Comparison of ENCODE assay signal across 12 cellular contexts in the genomic region with DNA sequence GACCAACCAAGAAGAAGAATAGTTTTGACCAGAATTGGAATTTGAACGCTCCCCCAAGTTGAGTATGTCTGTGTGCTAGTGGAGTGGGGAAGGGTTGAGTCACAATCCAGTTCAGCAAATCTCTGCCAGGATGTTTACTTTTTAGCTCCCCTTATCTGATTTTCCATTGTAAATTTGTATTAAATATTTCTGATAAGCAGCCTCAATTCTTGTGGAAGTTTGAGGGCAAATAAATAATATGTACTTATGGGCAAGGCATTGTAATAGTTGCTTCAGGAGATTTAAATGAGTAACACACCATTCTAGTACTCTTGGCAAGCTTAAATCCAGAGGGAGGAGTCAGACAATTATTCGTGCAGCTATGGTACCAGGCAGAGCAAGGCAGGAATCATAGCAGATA. TPM values are rescaled to one million over a fixed set of nuclear protein-coding genes. Genes with fewer than 3 reads are reported as not detected.
DNase-seq lines count a peak whose midpoint lies in the region; ATAC-seq and TF ChIP-seq lines count a peak whose summit lies in the region.
"Had no signal": no experiment of that assay in that cellular context is flagged by ENCODE, and none has a peak within 500 bp of the region (broad histone marks: within the 10 kb centered on the region; RNA-seq: fewer than 3 reads in every experiment).

No MANE protein-coding gene starts in this region.

- no peaks in the 10 kb centered on the region for H3K9me3 ChIP-seq in HUES6 (ENCODE audit: control insufficient read depth, insufficient read depth, low read depth, low read length)
- H3K9me3 ChIP-seq in heart right ventricle: no peaks in the 10 kb centered on the region

- H3K27ac ChIP-seq in HUES6 (ENCODE audit: low read depth, low read length) (peak overlapping the region; percentile 72), heart right ventricle (peak overlapping the region in 1 of 10 donors; percentile 10)

- H3K9ac ChIP-seq in HUES6 (ENCODE audit: low read length): peak overlapping the region; percentile 9

- in situ Hi-C loops in astrocyte of the spinal cord (cut with HindIII; ENCODE audit: low sequenced_read_pairs): no loop called here

- WGBS in heart right ventricle, 2 donors: 32 to 39% methylated on average over 2 of the region's 2 CpGs

- H3K36me3 ChIP-seq in HUES6 (ENCODE audit: control insufficient read depth, insufficient read depth, low read length) (peaks cover 3% of the 10 kb centered on the region; the same call in 1 of the 2 replicates), heart right ventricle (no peaks in the 10 kb centered on the region)

- DNase-seq in astrocyte of the spinal cord (ENCODE audit: low read depth, low spot score) (peak; percentile 58), heart right ventricle (no peak), pulmonary artery endothelial cell (ENCODE audit: low read depth, low spot score) (peak; percentile 63), NCI-H345 (lab: John Stamatoyannopoulos, UW) (no peak), SIG-M5 treated with dmso at 0.1 percent for 504 hours (lab: John Stamatoyannopoulos, UW; ENCODE audit: unreplicated experiment) (no peak), D341Med (ENCODE audit: low spot score) (no peak)
- DNase-seq: amniotic stem cell; CD4-positive, alpha-beta memory T cell; foreskin melanocyte; MV-4-11 had no signal

- H3K4me3 ChIP-seq in HUES6 (ENCODE audit: low read depth, low read length) (no peak overlapping the region), astrocyte of the spinal cord (ENCODE audit: low read depth, low read length) (no peak overlapping the region), heart right ventricle (no peak overlapping the region)

- intact Hi-C loops in heart right ventricle (cut with DNase I): no loop called here

- H3K4me1 ChIP-seq in HUES6 (ENCODE audit: control insufficient read depth, insufficient read depth, low read length): peaks cover 33% of the 10 kb centered on the region
- peaks cover 0 to 15% (median 3%) of the 10 kb centered on the region in 9 donors for H3K4me1 ChIP-seq in heart right ventricle

- TF ChIP-seq CTCF in astrocyte of the spinal cord (IDR thresholded peaks at IDR 0.05; ENCODE audit: low read depth, low read length) (no peak), heart right ventricle (IDR thresholded peaks at IDR 0.05) (no peak)

- peak in 5 of 8 donors; percentile 33 to 75 (median 47) for ATAC-seq in heart right ventricle
- no peak for ATAC-seq in HG03280 (IDR thresholded peaks at IDR 0.05; ENCODE audit: unreplicated experiment)

- H3K27me3 ChIP-seq in HUES6 (ENCODE audit: control insufficient read depth, insufficient read depth, low read length) (no peaks in the 10 kb centered on the region), heart right ventricle (no peaks in the 10 kb centered on the region)

RNA-seq across cellular contexts. Expression of a gene that starts 14.4 kb away (rescaled TPM):
- total RNA-seq in heart right ventricle (10 to 100 TPM; 16.7 to 42.1 (median 28.5) TPM), pulmonary artery endothelial cell (4.4 and 7.6 TPM in 2 replicates)
- polyA plus RNA-seq in heart right ventricle: 1 to 10 TPM; 6.4 to 9.2 TPM

Comparison
In these comparisons a context has a peak if more than half of its experiments do, and no peak if none do; other contexts are left out.
1. DNase-seq: peak in astrocyte of the spinal cord (single experiment) and pulmonary artery endothelial cell (single experiment); none in heart right ventricle (0 of 2), NCI-H345 (single experiment), SIG-M5 treated with dmso at 0.1 percent for 504 hours (single experiment) and D341Med (single experiment).